Comparison of ENCODE assay signal across 8 cellular contexts in the genomic region with DNA sequence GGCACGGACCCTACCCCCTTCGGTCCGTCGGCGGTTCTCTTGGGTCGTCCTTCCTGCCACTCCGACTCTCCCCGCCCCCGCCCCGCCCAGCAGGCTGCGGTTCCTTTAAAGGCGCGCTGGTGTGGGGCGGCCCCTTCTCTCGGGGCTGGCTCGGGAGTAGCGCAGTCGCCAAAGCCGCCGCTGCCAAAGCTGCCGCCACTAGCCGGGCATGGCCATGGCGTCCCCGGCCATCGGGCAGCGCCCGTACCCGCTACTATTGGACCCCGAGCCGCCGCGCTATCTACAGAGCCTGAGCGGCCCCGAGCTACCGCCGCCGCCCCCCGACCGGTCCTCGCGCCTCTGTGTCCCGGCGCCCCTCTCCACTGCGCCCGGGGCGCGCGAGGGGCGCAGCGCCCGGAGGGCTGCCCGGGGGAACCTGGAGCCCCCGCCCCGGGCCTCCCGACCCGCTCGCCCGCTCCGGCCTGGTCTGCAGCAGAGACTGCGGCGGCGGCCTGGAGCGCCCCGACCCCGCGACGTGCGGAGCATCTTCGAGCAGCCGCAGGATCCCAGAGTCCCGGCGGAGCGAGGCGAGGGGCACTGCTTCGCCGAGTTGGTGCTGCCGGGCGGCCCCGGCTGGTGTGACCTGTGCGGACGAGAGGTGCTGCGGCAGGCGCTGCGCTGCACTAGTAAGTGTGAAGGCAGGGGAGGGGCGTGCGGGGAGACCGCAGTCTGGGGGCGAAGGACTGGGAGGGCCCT. TPM values are rescaled to one million over a fixed set of nuclear protein-coding genes. Genes with fewer than 3 reads are reported as not detected.
A peak's percentile ranks its signal among the peaks of the same experiment; 100 is the strongest.
DNase-seq lines count a peak whose midpoint lies in the region; ATAC-seq, FAIRE-seq and TF ChIP-seq lines count a peak whose summit lies in the region.

A gene with protein sequence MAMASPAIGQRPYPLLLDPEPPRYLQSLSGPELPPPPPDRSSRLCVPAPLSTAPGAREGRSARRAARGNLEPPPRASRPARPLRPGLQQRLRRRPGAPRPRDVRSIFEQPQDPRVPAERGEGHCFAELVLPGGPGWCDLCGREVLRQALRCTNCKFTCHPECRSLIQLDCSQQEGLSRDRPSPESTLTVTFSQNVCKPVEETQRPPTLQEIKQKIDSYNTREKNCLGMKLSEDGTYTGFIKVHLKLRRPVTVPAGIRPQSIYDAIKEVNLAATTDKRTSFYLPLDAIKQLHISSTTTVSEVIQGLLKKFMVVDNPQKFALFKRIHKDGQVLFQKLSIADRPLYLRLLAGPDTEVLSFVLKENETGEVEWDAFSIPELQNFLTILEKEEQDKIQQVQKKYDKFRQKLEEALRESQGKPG (plus strand): TSS at position 137 of the 735 bp plus-strand sequence. CDS start 72 bp downstream, at position 209.

- H3F3A ChIP-seq in SK-N-SH (replicated peaks; ENCODE audit: insufficient read depth), result peaks cover 17% of the 10 kb centered on the region

- in situ Hi-C loops in GM18951 (cut with MboI; ENCODE audit: low sequenced_read_pairs, unreplicated experiment), result no loop called here

- H3K27ac ChIP-seq in A549 (peak within 1 kb of the TSS; percentile 19 to 85; a peak in 5 of 6 replicates), SK-N-SH (ENCODE audit: low read depth in 2 of 2, low read length in 1 of 2) (no peak within 1 kb of the TSS), upper lobe of right lung (peak within 1 kb of the TSS; percentile 20)

- H3K4me1 Mint-ChIP-seq in activated naive CD4-positive, alpha-beta T cell treated with anti-CD3 and anti-CD28 coated beads, Interleukin-2, amount 10 ng/mL, durations not matched to agents 7 days and 5 days, result peaks cover 32% of the 10 kb centered on the region

- intact Hi-C loops in Right ventricle myocardium superior (cut with DNase I), result no loop called here
- intact Hi-C loops in posterior cingulate gyrus (cut with DNase I), result loop anchor here (10.0 kb wide), 1 partner anchor 47 kb away; no protein-coding TSS in a partner anchor
- intact Hi-C loops in upper lobe of right lung (cut with DNase I), result no loop called here

- TF ChIP-seq RAD21 in A549 (conservative IDR thresholded peaks at IDR 0.05 in 1 of 2, IDR thresholded peaks at IDR 0.05 in 1 of 2) (no peak), SK-N-SH (IDR thresholded peaks at IDR 0.05; ENCODE audit: low read length) (no peak)

- peaks cover 77% of the 10 kb centered on the region for H3K27me3 Mint-ChIP-seq in activated naive CD4-positive, alpha-beta T cell treated with anti-CD3 and anti-CD28 coated beads, Interleukin-2, amount 10 ng/mL, durations not matched to agents 7 days and 5 days

- WGBS in A549 (ENCODE audit: missing lambda C conversion rate), result 44% methylated on average over 21 of the region's 88 CpGs
- WGBS in SK-N-SH (ENCODE audit: low lambda C conversion rate), result 10% methylated on average over 31 of the region's 88 CpGs

- POLR2A ChIA-PET in A549 (lab: Yijun Ruan, JAX) (interaction anchor here (0.9 kb wide), 2 partner anchors 11 to 105 kb away, joined by 3 read pairs; a partner anchor contains a TSS), SK-N-SH (lab: Yijun Ruan, JAX) (no interaction called here)

- no peaks in the 10 kb centered on the region for H3K79me2 ChIP-seq in SK-N-SH (ENCODE audit: insufficient read depth)

- peaks cover 16% of the 10 kb centered on the region for H3K4me1 ChIP-seq in A549
- H3K4me1 ChIP-seq in SK-N-SH (ENCODE audit: control insufficient read depth in 1 of 2, insufficient read depth in 2 of 2, low read depth in 1 of 2, low read length in 1 of 2), result peaks cover 10 to 16% of the 10 kb centered on the region in 2 experiments; a peak in 2 of 4 replicates
- peaks cover 58% of the 10 kb centered on the region for H3K4me1 ChIP-seq in upper lobe of right lung

- CTCF ChIA-PET in A549 (lab: Yijun Ruan, JAX) (interaction anchor here (0.7 to 10.1 kb wide), 8 partner anchors 10 to 405 kb away, joined by 3 to 121 read pairs (median 3); no protein-coding TSS in a partner anchor), SK-N-SH (lab: Yijun Ruan, JAX) (interaction anchor here (0.7 to 4.6 kb wide), 12 partner anchors 10 to 105 kb away, joined by 3 to 30 read pairs (median 6); a partner anchor contains a TSS)
- CTCF ChIA-PET in activated naive CD4-positive, alpha-beta T cell treated with anti-CD3 and anti-CD28 coated beads, Interleukin-2, amount 10 ng/mL, durations not matched to agents 7 days and 5 days (lab: Charles Lee), result interaction anchor here (1.1 to 3.0 kb wide), 7 partner anchors 17 to 128 kb away, joined by 3 to 21 read pairs (median 7); a partner anchor contains a TSS

- TF ChIP-seq CTCF in A549 (IDR thresholded peaks at IDR 0.05), result no peak
- TF ChIP-seq CTCF in SK-N-SH (IDR thresholded peaks at IDR 0.05), result no peak
- no peak for TF ChIP-seq CTCF in upper lobe of right lung (IDR thresholded peaks at IDR 0.05)

- H3K4me2 ChIP-seq in A549, result peak within 1 kb of the TSS; percentile 94
- peak within 1 kb of the TSS; percentile 76 for H3K4me2 ChIP-seq in SK-N-SH

- H3K4me3 Mint-ChIP-seq in activated naive CD4-positive, alpha-beta T cell treated with anti-CD3 and anti-CD28 coated beads, Interleukin-2, amount 10 ng/mL, durations not matched to agents 7 days and 5 days, result peak within 1 kb of the TSS; percentile 72

- no peaks in the 10 kb centered on the region for H3K9me3 Mint-ChIP-seq in activated naive CD4-positive, alpha-beta T cell treated with anti-CD3 and anti-CD28 coated beads, Interleukin-2, amount 10 ng/mL, durations not matched to agents 7 days and 5 days

- H3K9ac ChIP-seq in SK-N-SH, result no peak within 1 kb of the TSS; the same call in 1 of the 2 replicates

- H3K9me2 ChIP-seq in SK-N-SH, result no peaks in the 10 kb centered on the region

- H3K9me3 ChIP-seq in A549, result no peaks in the 10 kb centered on the region
- no peaks in the 10 kb centered on the region for H3K9me3 ChIP-seq in SK-N-SH
- no peaks in the 10 kb centered on the region for H3K9me3 ChIP-seq in upper lobe of right lung

- no peak for TF ChIP-seq EP300 in A549 (IDR thresholded peaks at IDR 0.05)
- TF ChIP-seq EP300 in SK-N-SH (IDR thresholded peaks at IDR 0.05; ENCODE audit: borderline replicate concordance in 1 of 2, low read depth in 1 of 2, low read length in 1 of 2), result no peak

- H3K27ac Mint-ChIP-seq in activated naive CD4-positive, alpha-beta T cell treated with anti-CD3 and anti-CD28 coated beads, Interleukin-2, amount 10 ng/mL, durations not matched to agents 7 days and 5 days, result no peak within 1 kb of the TSS

- H4K20me1 ChIP-seq in SK-N-SH (ENCODE audit: insufficient read depth), result no peaks in the 10 kb centered on the region

- H2AFZ ChIP-seq in SK-N-SH (ENCODE audit: low read depth), result peak within 1 kb of the TSS; percentile 72

- ATAC-seq in A549, result peak; percentile 80 to 90
- ATAC-seq in HG03439 (IDR thresholded peaks at IDR 0.05; ENCODE audit: unreplicated experiment), result peak; percentile 45
- ATAC-seq in Right ventricle myocardium superior (ENCODE audit: poor library complexity), result peak; percentile 93
- ATAC-seq in upper lobe of right lung, result peak; percentile 90

- peak within 1 kb of the TSS; percentile 55 for H3K4me3 ChIP-seq in A549
- H3K4me3 ChIP-seq in SK-N-SH (ENCODE audit: low read depth in 2 of 2, low read length in 1 of 2), result peak within 1 kb of the TSS; percentile 64 to 65
- H3K4me3 ChIP-seq in upper lobe of right lung, result peak within 1 kb of the TSS; percentile 63

- FAIRE-seq in A549 (lab: Jason Lieb, UNC), result no peak

- no peaks in the 10 kb centered on the region for H3K36me3 ChIP-seq in SK-N-SH (replicated peaks in 1 of 2; ENCODE audit: control insufficient read depth in 1 of 2, insufficient read depth in 2 of 2, low read length in 1 of 2)
- no peaks in the 10 kb centered on the region for H3K36me3 ChIP-seq in upper lobe of right lung

- DNase-seq in A549 (ENCODE audit: low read depth in 1 of 2, low spot score in 1 of 2) (peak; percentile 55 to 73), SK-N-SH (peak; percentile 77), Right ventricle myocardium superior (peak; percentile 92), posterior cingulate gyrus (peak; percentile 43 to 97 (median 82)), upper lobe of right lung (peak; percentile 96)
- DNase-seq in activated naive CD4-positive, alpha-beta T cell treated with anti-CD3 and anti-CD28 coated beads, Interleukin-2, amount 10 ng/mL, durations not matched to agents 7 days and 5 days, result peak; percentile 90

- no peaks in the 10 kb centered on the region for H3K27me3 ChIP-seq in SK-N-SH (ENCODE audit: insufficient read depth)
- no peaks in the 10 kb centered on the region for H3K27me3 ChIP-seq in upper lobe of right lung

- H3K36me3 Mint-ChIP-seq in activated naive CD4-positive, alpha-beta T cell treated with anti-CD3 and anti-CD28 coated beads, Interleukin-2, amount 10 ng/mL, durations not matched to agents 7 days and 5 days, result no peaks in the 10 kb centered on the region

- TF ChIP-seq POLR2A in A549 (IDR thresholded peaks at IDR 0.05; ENCODE audit: low read length), result peak; percentile 86
- TF ChIP-seq POLR2A in GM18951 (IDR thresholded peaks at IDR 0.05; ENCODE audit: extremely low read depth, insufficient read depth, insufficient read length), result peak; percentile 83

TF ChIP-seq in SK-N-SH, 30 proteins besides CTCF, POLR2A, EP300 and RAD21 (continues in another document):
- TF ChIP-seq, protein P1, sequence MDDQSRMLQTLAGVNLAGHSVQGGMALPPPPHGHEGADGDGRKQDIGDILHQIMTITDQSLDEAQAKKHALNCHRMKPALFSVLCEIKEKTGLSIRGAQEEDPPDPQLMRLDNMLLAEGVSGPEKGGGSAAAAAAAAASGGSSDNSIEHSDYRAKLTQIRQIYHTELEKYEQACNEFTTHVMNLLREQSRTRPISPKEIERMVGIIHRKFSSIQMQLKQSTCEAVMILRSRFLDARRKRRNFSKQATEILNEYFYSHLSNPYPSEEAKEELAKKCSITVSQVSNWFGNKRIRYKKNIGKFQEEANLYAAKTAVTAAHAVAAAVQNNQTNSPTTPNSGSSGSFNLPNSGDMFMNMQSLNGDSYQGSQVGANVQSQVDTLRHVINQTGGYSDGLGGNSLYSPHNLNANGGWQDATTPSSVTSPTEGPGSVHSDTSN (IDR thresholded peaks at IDR 0.05), result peak; percentile 90
- TF ChIP-seq POLR2AphosphoS5 (IDR thresholded peaks at IDR 0.05; ENCODE audit: low read depth, low read length) (peak; percentile 74), YY1 (IDR thresholded peaks at IDR 0.05; ENCODE audit: low read depth) (0 out of 2 replicates have a peak, but pooled peaks have one; percentile 25)

RNA-seq across cellular contexts. Expression of the gene that starts here (rescaled TPM):
- polyA plus RNA-seq in A549 (2011; rRNA removed) (2.0 and 2.2 TPM in 2 replicates), A549 (2017; fragmentation: RNase III; extraction: RNeasy Plus Mini Kit Qiagen cat#74134 plus additional on column Dnase treatment) (1.4 to 2.2 TPM (median 1.9 TPM) in 3 replicates), SK-N-SH (2012; rRNA removed) (1.7 and 2.2 TPM in 2 replicates)
- 0.82 and 1.0 TPM in 2 replicates for polyA plus RNA-seq in A549 (2012; cell fraction: cytosol; rRNA removed)
- 1.1 and 1.2 TPM in 2 replicates for polyA plus RNA-seq in A549 (2012; cell fraction: nucleus; rRNA removed)
- 4.7 and 6.6 TPM in 2 replicates for polyA minus RNA-seq in A549 (2011; rRNA and poly(A)+ RNA removed)
- polyA plus RNA-seq in SK-N-SH (2012; cell fraction: cytosol; rRNA removed), result 1.6 and 1.8 TPM in 2 replicates
- polyA plus RNA-seq in SK-N-SH (2012; cell fraction: nucleus; rRNA removed), result 4.4 and 5.0 TPM in 2 replicates
- total RNA-seq in Right ventricle myocardium superior (3.9 TPM), upper lobe of right lung (37.6 TPM)

Comparison
In these comparisons a context has a peak if more than half of its experiments do, and no peak if none do; other contexts are left out.
1. H3K27ac ChIP-seq: peak in A549 (2 of 2) and upper lobe of right lung (single experiment); none in SK-N-SH (0 of 2).
2. Peak in every context shown above with its lines, with median percentiles within 50 percentile points of each other: ATAC-seq, DNase-seq and H3K4me3 ChIP-seq.